Comparison of ENCODE assay signal across 8 cellular contexts in genomic region chr11:61293869-61294716, GRCh38. TPM values are rescaled to one million over a fixed set of nuclear protein-coding genes. Genes with fewer than 3 reads are reported as not detected.
DNase-seq lines count a peak whose midpoint lies in the region; ATAC-seq, FAIRE-seq and TF ChIP-seq lines count a peak whose summit lies in the region.

No MANE protein-coding gene starts in this region.

- H3K27me3 ChIP-seq in CD8-positive, alpha-beta T cell (ENCODE audit: insufficient read depth, low read length), result no peaks in the 10 kb centered on the region
- H3K27me3 ChIP-seq in brain microvascular endothelial cell (replicated peaks), result no peaks in the 10 kb centered on the region

- peak overlapping the region; percentile 79 for H3K4me3 Mint-ChIP-seq in CD8-positive, alpha-beta T cell

- no peak for TF ChIP-seq CTCF in CD8-positive, alpha-beta T cell (IDR thresholded peaks at IDR 0.05)
- TF ChIP-seq CTCF in RWPE1 (conservative IDR thresholded peaks at IDR 0.05; ENCODE audit: low read depth) (no peak), brain microvascular endothelial cell (IDR thresholded peaks at IDR 0.05; ENCODE audit: low read depth, low read length, missing control alignments) (peak; percentile 32), kidney (IDR thresholded peaks at IDR 0.05; ENCODE audit: borderline replicate concordance, extremely low read depth, insufficient read depth) (no peak)

- H3K36me3 Mint-ChIP-seq in CD8-positive, alpha-beta T cell, result peaks cover 17% of the 10 kb centered on the region

- no peaks in the 10 kb centered on the region for H3K9me3 Mint-ChIP-seq in CD8-positive, alpha-beta T cell

- peak; percentile 24 for ATAC-seq in CD8-positive, alpha-beta T cell
- ATAC-seq in HG03439 (IDR thresholded peaks at IDR 0.05; ENCODE audit: unreplicated experiment), result peak; percentile 30

- peak overlapping the region; percentile 76 for H3K4me3 ChIP-seq in CD8-positive, alpha-beta T cell (ENCODE audit: low read depth, low read length)
- H3K4me3 ChIP-seq in brain microvascular endothelial cell (ENCODE audit: low read depth, low read length) (peak overlapping the region; percentile 49), kidney (ENCODE audit: low read length in 2 of 2) (peak overlapping the region; percentile 42 to 59)

- peak; percentile 8 for FAIRE-seq in GM19239 (lab: Jason Lieb, UNC)
- FAIRE-seq in kidney (lab: Jason Lieb, UNC), result no peak

- in situ Hi-C loops in brain microvascular endothelial cell (cut with HindIII; ENCODE audit: low pct_ligation_motif_present, low sequenced_read_pairs), result no loop called here

- no peak overlapping the region for H3K27ac ChIP-seq in CD8-positive, alpha-beta T cell (ENCODE audit: low read depth, low read length)
- H3K27ac ChIP-seq in RWPE1, result peak overlapping the region; percentile 50; the same call in 1 of the 2 replicates
- no peak overlapping the region for H3K27ac ChIP-seq in brain microvascular endothelial cell
- no peak overlapping the region for H3K27ac ChIP-seq in kidney (ENCODE audit: low read depth in 2 of 2, low read length in 2 of 2)

- DNase-seq in CD8-positive, alpha-beta T cell, result peak in 4 of 7 experiments; percentile 1 to 17 (median 7)
- DNase-seq in GM19239 (ENCODE audit: insufficient read length, low spot score) (peak; percentile 37), RWPE1 (ENCODE audit: low spot score) (peak; percentile 24), brain microvascular endothelial cell (peak; percentile 34), kidney (peak; percentile 87), MV-4-11 (lab: John Stamatoyannopoulos, UW) (no peak)
- peak; percentile 53 to 67 for DNase-seq in stimulated activated CD4-positive, alpha-beta T cell treated with anti-CD3 and anti-CD28 coated beads, Interleukin-2, amount 100 ng/mL, for 24 hours

- H3K9ac ChIP-seq in kidney (ENCODE audit: low read length in 2 of 2), result no peak overlapping the region

- no peaks in the 10 kb centered on the region for H3K9me3 ChIP-seq in CD8-positive, alpha-beta T cell (ENCODE audit: low read length)
- H3K9me3 ChIP-seq in kidney (ENCODE audit: control insufficient read depth in 1 of 2, low read length in 2 of 2), result no peaks in the 10 kb centered on the region

- peaks cover 23% of the 10 kb centered on the region for H3K4me1 ChIP-seq in CD8-positive, alpha-beta T cell (ENCODE audit: insufficient read depth, low read length)
- H3K4me1 ChIP-seq in kidney (ENCODE audit: control insufficient read depth in 1 of 2, insufficient read depth in 1 of 2, low read depth in 1 of 2, low read length in 2 of 2), result peaks cover 0 to 8% of the 10 kb centered on the region in 2 donors

- peaks cover 16% of the 10 kb centered on the region for H3K27me3 Mint-ChIP-seq in CD8-positive, alpha-beta T cell (ENCODE audit: low read depth)

- POLR2A ChIA-PET in CD8-positive, alpha-beta T cell (lab: Charles Lee), result interaction anchor here (0.6 to 0.7 kb wide), 2 partner anchors 28 to 266 kb away, joined by 3 read pairs; no protein-coding TSS in a partner anchor
- POLR2A ChIA-PET in RWPE1 (lab: Yijun Ruan, JAX; ENCODE audit: low non-redundant PET), result no interaction called here

- H3K36me3 ChIP-seq in CD8-positive, alpha-beta T cell (ENCODE audit: insufficient read depth, low read length), result peaks cover 1% of the 10 kb centered on the region
- H3K36me3 ChIP-seq in brain microvascular endothelial cell (replicated peaks) (peaks cover 4% of the 10 kb centered on the region), kidney (ENCODE audit: control insufficient read depth in 1 of 2, insufficient read depth in 2 of 2, low read length in 2 of 2) (no peaks in the 10 kb centered on the region)

- H3K27ac Mint-ChIP-seq in CD8-positive, alpha-beta T cell, result no peak overlapping the region

- CTCF ChIA-PET in CD8-positive, alpha-beta T cell (lab: Charles Lee), result interaction anchor here (1.8 to 3.2 kb wide), 3 partner anchors 39 to 92 kb away, joined by 5 to 16 read pairs (median 6); no protein-coding TSS in a partner anchor
- CTCF ChIA-PET in RWPE1 (lab: Yijun Ruan, JAX), result interaction anchor here (0.5 to 2.3 kb wide), 8 partner anchors 9 to 1615 kb away, joined by 3 to 15 read pairs (median 3); no protein-coding TSS in a partner anchor

- peaks cover 30% of the 10 kb centered on the region for H3K4me1 Mint-ChIP-seq in CD8-positive, alpha-beta T cell (ENCODE audit: low read depth)

- intact Hi-C loops in CD8-positive, alpha-beta T cell (cut with DNase I, micrococcal nuclease), result loop anchor here (1.0 to 5.0 kb wide), 3 partner anchors 40 to 463 kb away; no protein-coding TSS in a partner anchor
- intact Hi-C loops in kidney (cut with DNase I), result no loop called here

RNA-seq across cellular contexts. Expression of gene VWCE, which starts 1.0 kb away (rescaled TPM):
- total RNA-seq in CD8-positive, alpha-beta T cell, result 1 to 10 TPM; 1.4 to 1.5 TPM
- 1.2 TPM for total RNA-seq in kidney
- 0.32 TPM for polyA plus RNA-seq in kidney (ENCODE audit: insufficient read depth, low read depth, low replicate concordance)

RNA-seq across cellular contexts. Expression of gene DDB1, which starts 38.8 kb away (rescaled TPM):
- total RNA-seq in CD8-positive, alpha-beta T cell, result 100 to 1,000 TPM; 196 to 201 TPM
- 185 TPM for total RNA-seq in kidney
- polyA plus RNA-seq in kidney (ENCODE audit: insufficient read depth, low read depth, low replicate concordance), result 131 TPM

RNA-seq across cellular contexts. Expression of gene TKFC, which starts 38.9 kb away (rescaled TPM):
- total RNA-seq in CD8-positive, alpha-beta T cell, result 10 to 100 TPM; 15.8 to 16.1 TPM
- 64.6 TPM for total RNA-seq in kidney
- 107 TPM for polyA plus RNA-seq in kidney (ENCODE audit: insufficient read depth, low read depth, low replicate concordance)

RNA-seq across cellular contexts. Expression of gene PGA5, which starts 53.1 kb away (rescaled TPM):
- total RNA-seq in CD8-positive, alpha-beta T cell, result not detected
- total RNA-seq in kidney, result 0.35 TPM
- not detected for polyA plus RNA-seq in kidney (ENCODE audit: insufficient read depth, low read depth, low replicate concordance)
